ENCODE assay signal across 30 cellular contexts in the genomic region with DNA sequence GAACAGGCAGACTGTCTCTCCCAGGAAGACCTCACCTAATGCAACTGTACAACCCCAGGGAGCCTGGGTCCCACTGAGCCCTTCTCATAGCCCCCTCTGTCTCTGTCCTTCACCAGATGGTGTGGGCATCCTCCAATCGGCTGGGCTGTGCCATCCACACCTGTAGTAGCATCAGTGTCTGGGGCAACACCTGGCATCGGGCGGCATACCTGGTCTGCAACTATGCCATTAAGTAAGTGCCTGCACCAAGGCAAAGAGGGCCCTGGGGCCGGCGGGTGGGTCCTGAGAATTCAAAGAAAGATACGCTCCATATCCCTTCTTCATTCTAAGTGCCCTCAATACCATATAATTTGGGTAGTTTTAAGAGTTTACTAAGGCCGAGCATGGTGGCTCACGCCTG. TPM values are rescaled to one million over a fixed set of nuclear protein-coding genes. Genes with fewer than 3 reads are reported as not detected.
"Had no signal": no experiment of that assay in that cellular context is flagged by ENCODE, and none has a peak within 500 bp of the region (broad histone marks: within the 10 kb centered on the region; RNA-seq: fewer than 3 reads in every experiment).

No MANE protein-coding gene starts in this region.

- H3K27me3 Mint-ChIP-seq: activated CD4-positive, alpha-beta T cell treated with anti-CD3 and anti-CD28 coated beads, Interleukin-2, amount 10 ng/mL, durations not matched to agents 7 days and 5 days; activated naive CD8-positive, alpha-beta T cell had no signal

- H3K36me3 Mint-ChIP-seq: activated naive CD8-positive, alpha-beta T cell; WTC11 had no signal

- ATAC-seq: activated T-cell treated with anti-CD3 and anti-CD28 coated beads, Interleukin-2, amount 50 U/mL, for 4 hours; activated T-helper 17 cell treated with anti-CD3 and anti-CD28 coated beads, Interleukin-2, amount 50 U/mL, for 72 hours; effector memory CD8-positive, alpha-beta T cell; foreskin keratinocyte; gastrocnemius medialis; WTC11 had no signal

- H3K4me3 ChIP-seq: esophagus muscularis mucosa, gastrocnemius medialis had no signal

- H3K9me3 ChIP-seq: esophagus muscularis mucosa, gastrocnemius medialis had no signal

- H3K27ac Mint-ChIP-seq: activated CD4-positive, alpha-beta memory T cell treated with anti-CD3 and anti-CD28 coated beads, Interleukin-2, amount 10 ng/mL, durations not matched to agents 7 days and 5 days; activated CD4-positive, alpha-beta T cell treated with anti-CD3 and anti-CD28 coated beads, Interleukin-2, amount 10 ng/mL, durations not matched to agents 7 days and 5 days; activated naive CD8-positive, alpha-beta T cell; activated T-helper 17 cell treated with anti-CD3 and anti-CD28 coated beads, Interleukin-2, amount 50 U/mL, for 72 hours; effector memory CD8-positive, alpha-beta T cell; WTC11 had no signal

- H3K9me3 Mint-ChIP-seq: activated CD4-positive, alpha-beta memory T cell treated with anti-CD3 and anti-CD28 coated beads, Interleukin-2, amount 10 ng/mL, durations not matched to agents 7 days and 5 days; activated CD4-positive, alpha-beta T cell treated with anti-CD3 and anti-CD28 coated beads, Interleukin-2, amount 10 ng/mL, durations not matched to agents 7 days and 5 days; activated T-cell treated with anti-CD3 and anti-CD28 coated beads, Interleukin-2, amount 50 U/mL, for 4 hours; activated T-helper 17 cell treated with anti-CD3 and anti-CD28 coated beads, Interleukin-2, amount 50 U/mL, for 72 hours; effector memory CD8-positive, alpha-beta T cell; WTC11 had no signal

- H3K4me1 Mint-ChIP-seq: activated CD4-positive, alpha-beta memory T cell treated with anti-CD3 and anti-CD28 coated beads, Interleukin-2, amount 10 ng/mL, durations not matched to agents 7 days and 5 days; activated CD4-positive, alpha-beta T cell treated with anti-CD3 and anti-CD28 coated beads, Interleukin-2, amount 10 ng/mL, durations not matched to agents 7 days and 5 days; activated T-helper 17 cell treated with anti-CD3 and anti-CD28 coated beads, Interleukin-2, amount 50 U/mL, for 72 hours; WTC11 had no signal

- H3K27me3 ChIP-seq: foreskin keratinocyte, gastrocnemius medialis had no signal

- H3K36me3 ChIP-seq: esophagus muscularis mucosa, gastrocnemius medialis had no signal

- DNase-seq: activated CD4-positive, alpha-beta memory T cell treated with anti-CD3 and anti-CD28 coated beads, Interleukin-2, amount 10 ng/mL, durations not matched to agents 7 days and 5 days; activated CD4-positive, alpha-beta T cell treated with anti-CD3 and anti-CD28 coated beads for 1 hour; activated CD4-positive, alpha-beta T cell treated with anti-CD3 and anti-CD28 coated beads for 4 hours; activated CD4-positive, alpha-beta T cell treated with anti-CD3 and anti-CD28 coated beads, Interleukin-2, amount 10 ng/mL, durations not matched to agents 7 days and 5 days; activated CD4-positive, alpha-beta T cell treated with anti-CD3 and anti-CD28 coated beads, Interleukin-2, amount 50 U/mL, for 4 hours; activated effector memory CD4-positive, alpha-beta T cell treated with Interleukin-2 at 50 U/mL for 16 hours; activated gamma-delta T cell treated with Interleukin-2 at 50 U/mL for 16 hours; activated naive CD4-positive, alpha-beta T cell treated with anti-CD3 and anti-CD28 coated beads, Interleukin-2, amount 50 U/mL, for 16 hours; activated naive CD4-positive, alpha-beta T cell treated with Interleukin-2 at 50 U/mL for 16 hours; activated T-cell treated with anti-CD3 and anti-CD28 coated beads, Interleukin-2, amount 50 U/mL, for 4 hours; amniotic stem cell; anterior cingulate cortex; caudate nucleus; cortex of kidney; dermis blood vessel endothelial cell; effector CD4-positive, alpha-beta T cell; effector memory CD8-positive, alpha-beta T cell; erythroblast; foreskin keratinocyte; gastrocnemius medialis; glutamatergic neuron; T-helper 2 cell had no signal

- H3K4me1 ChIP-seq: esophagus muscularis mucosa, foreskin keratinocyte, gastrocnemius medialis had no signal

- H3K4me3 Mint-ChIP-seq: activated CD4-positive, alpha-beta memory T cell treated with anti-CD3 and anti-CD28 coated beads, Interleukin-2, amount 10 ng/mL, durations not matched to agents 7 days and 5 days; activated CD4-positive, alpha-beta T cell treated with anti-CD3 and anti-CD28 coated beads, Interleukin-2, amount 10 ng/mL, durations not matched to agents 7 days and 5 days; activated naive CD8-positive, alpha-beta T cell; activated T-cell treated with anti-CD3 and anti-CD28 coated beads, Interleukin-2, amount 50 U/mL, for 4 hours; activated T-helper 17 cell treated with anti-CD3 and anti-CD28 coated beads, Interleukin-2, amount 50 U/mL, for 72 hours; effector memory CD8-positive, alpha-beta T cell; WTC11 had no signal

- H3K27ac ChIP-seq: esophagus muscularis mucosa, foreskin keratinocyte, gastrocnemius medialis had no signal

RNA-seq across cellular contexts. Expression of gene R3HDML, which starts 8.3 kb away (rescaled TPM):
- total RNA-seq: activated CD4-positive, alpha-beta memory T cell treated with anti-CD3 and anti-CD28 coated beads, Interleukin-2, amount 10 ng/mL, durations not matched to agents 7 days and 5 days; activated CD4-positive, alpha-beta T cell treated with anti-CD3 and anti-CD28 coated beads, Interleukin-2, amount 10 ng/mL, durations not matched to agents 7 days and 5 days; activated T-cell treated with anti-CD3 and anti-CD28 coated beads, Interleukin-2, amount 50 U/mL, for 4 hours; activated T-helper 17 cell treated with anti-CD3 and anti-CD28 coated beads, Interleukin-2, amount 50 U/mL, for 72 hours; dermis blood vessel endothelial cell; esophagus muscularis mucosa; foreskin keratinocyte; gastrocnemius medialis; T-helper 1 cell treated with Interleukin-12 subunit alpha and Interleukin-12 subunit beta and Interleukin-4 antibody, amounts not matched to agents 30 ng/mL and 1 ng/mL, for 36 hours; WTC11 had no signal
- polyA plus RNA-seq: adipose tissue, foreskin keratinocyte had no signal

RNA-seq across cellular contexts. Expression of gene HNF4A, which starts 10.4 kb away (rescaled TPM):
- total RNA-seq: activated CD4-positive, alpha-beta memory T cell treated with anti-CD3 and anti-CD28 coated beads, Interleukin-2, amount 10 ng/mL, durations not matched to agents 7 days and 5 days; activated CD4-positive, alpha-beta T cell treated with anti-CD3 and anti-CD28 coated beads, Interleukin-2, amount 10 ng/mL, durations not matched to agents 7 days and 5 days; activated T-helper 17 cell treated with anti-CD3 and anti-CD28 coated beads, Interleukin-2, amount 50 U/mL, for 72 hours; astrocyte; chondrocyte; dermis blood vessel endothelial cell; foreskin keratinocyte; T-helper 1 cell treated with Interleukin-12 subunit alpha and Interleukin-12 subunit beta and Interleukin-4 antibody, amounts not matched to agents 30 ng/mL and 1 ng/mL, for 36 hours had no signal
- polyA plus RNA-seq: foreskin keratinocyte had no signal
